2 cellular contexts compared by ENCODE assay signal in genomic region chr4:23122666-23123400, GRCh38.
TF ChIP-seq lines count a peak whose summit lies in the region.

No MANE protein-coding gene starts in this region.

TF ChIP-seq in A549, 52 proteins besides CTCF, POLR2A, EP300 and RAD21:
- TF ChIP-seq RNF2 (IDR thresholded peaks at IDR 0.05; ENCODE audit: borderline replicate concordance, low read depth) (no peak), MAFK (IDR thresholded peaks at IDR 0.05; ENCODE audit: partially characterized antibody) (peak; percentile 42)
TF ChIP-seq in A549: peak in this region for 1.

TF ChIP-seq in IMR-90, 13 proteins besides CTCF, POLR2A, EP300 and RAD21:
- TF ChIP-seq CEBPB (IDR thresholded peaks at IDR 0.05; ENCODE audit: low read depth, low read length): no peak
- TF ChIP-seq MAZ (IDR thresholded peaks at IDR 0.05; ENCODE audit: borderline replicate concordance, low read depth, low read length): no peak
- TF ChIP-seq CHD1 (IDR thresholded peaks at IDR 0.05; ENCODE audit: low read depth, low read length): no peak
- TF ChIP-seq MAFK (IDR thresholded peaks at IDR 0.05; ENCODE audit: low read depth, low read length): peak; percentile 39; the same call in 1 of the 2 replicates
